21 cellular contexts compared by ENCODE assay signal in the genomic region with DNA sequence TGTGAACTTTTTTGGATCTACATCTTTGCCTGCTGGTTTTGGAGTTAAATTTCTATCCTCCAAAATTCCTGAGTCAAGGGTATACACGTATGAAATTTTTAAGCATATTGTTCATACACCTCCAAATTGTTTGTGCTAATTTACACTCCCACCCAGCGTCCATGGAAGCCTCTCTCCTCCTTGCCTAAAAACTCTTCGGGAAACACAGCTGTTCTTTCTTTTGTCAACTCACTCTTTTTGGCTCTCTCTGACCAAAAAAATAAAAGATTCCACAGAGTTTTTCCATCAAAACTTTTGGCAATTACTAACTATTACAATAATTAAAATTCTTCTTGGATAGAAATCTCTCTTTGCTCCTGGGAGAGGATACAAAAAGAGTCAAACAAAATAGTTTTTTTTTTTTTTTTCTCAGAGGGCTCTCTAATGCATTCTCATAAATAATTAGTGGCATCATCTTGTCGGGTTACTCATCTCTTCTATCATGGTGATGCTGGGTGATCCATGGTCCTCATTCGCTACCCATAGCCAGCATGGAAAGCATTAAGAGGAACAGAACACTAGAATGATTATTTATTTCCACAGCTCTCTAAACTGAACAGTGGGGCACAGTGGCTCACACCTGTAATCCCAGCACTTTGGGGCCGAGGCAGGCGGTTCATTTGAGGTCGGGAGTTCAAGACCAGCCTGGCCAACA.
"Had no signal": no experiment of that assay in that cellular context is flagged by ENCODE, and none has a peak within 500 bp of the region (broad histone marks: within the 10 kb centered on the region; RNA-seq: fewer than 3 reads in every experiment).

No MANE protein-coding gene starts in this region.

- H3K4me3 Mint-ChIP-seq: naive thymus-derived CD8-positive, alpha-beta T cell; nephron; neural progenitor cell; stimulated activated effector memory CD8-positive, alpha-beta T cell treated with anti-CD3 and anti-CD28 coated beads, Interleukin-12 subunit alpha, Interleukin-12 subunit beta, amount 100 ng/mL, for 72 hours; stimulated activated naive CD8-positive, alpha-beta T cell treated with anti-CD3 and anti-CD28 coated beads, Interleukin-15, amount 100 ng/mL, for 72 hours; type B pancreatic cell had no signal

- H3K36me3 Mint-ChIP-seq: naive thymus-derived CD8-positive, alpha-beta T cell; neural progenitor cell; stimulated activated effector memory CD8-positive, alpha-beta T cell treated with anti-CD3 and anti-CD28 coated beads, Interleukin-12 subunit alpha, Interleukin-12 subunit beta, amount 100 ng/mL, for 72 hours; type B pancreatic cell had no signal

- DNase-seq: heart left ventricle; islet precursor cell; lower lobe of right lung; mammary epithelial cell; mesenchymal stem cell; naive thymus-derived CD8-positive, alpha-beta T cell; occipital lobe; psoas muscle; sigmoid colon; small intestine; spleen; stimulated activated CD4-positive, alpha-beta T cell treated with anti-CD3 and anti-CD28 coated beads, Interleukin-4, amount 100 ng/mL, for 24 hours; stimulated activated naive CD4-positive, alpha-beta T cell; stimulated activated naive CD8-positive, alpha-beta T cell treated with anti-CD3 and anti-CD28 coated beads, Interleukin-15, amount 100 ng/mL, for 72 hours; substantia nigra; uterus had no signal

- H3K9me3 Mint-ChIP-seq: nephron; neural progenitor cell; stimulated activated effector memory CD8-positive, alpha-beta T cell treated with anti-CD3 and anti-CD28 coated beads, Interleukin-12 subunit alpha, Interleukin-12 subunit beta, amount 100 ng/mL, for 72 hours; type B pancreatic cell had no signal

- H3K4me1 Mint-ChIP-seq: naive thymus-derived CD8-positive, alpha-beta T cell; neural progenitor cell; stimulated activated naive CD8-positive, alpha-beta T cell treated with anti-CD3 and anti-CD28 coated beads, Interleukin-15, amount 100 ng/mL, for 72 hours had no signal

- H3K27ac Mint-ChIP-seq: naive thymus-derived CD8-positive, alpha-beta T cell; nephron; neural progenitor cell; stimulated activated effector memory CD8-positive, alpha-beta T cell treated with anti-CD3 and anti-CD28 coated beads, Interleukin-12 subunit alpha, Interleukin-12 subunit beta, amount 100 ng/mL, for 72 hours; stimulated activated naive CD8-positive, alpha-beta T cell treated with anti-CD3 and anti-CD28 coated beads, Interleukin-15, amount 100 ng/mL, for 72 hours; type B pancreatic cell had no signal

- ATAC-seq: left lobe of liver; lower lobe of right lung; naive thymus-derived CD8-positive, alpha-beta T cell; psoas muscle; stimulated activated effector memory CD8-positive, alpha-beta T cell treated with anti-CD3 and anti-CD28 coated beads, Interleukin-12 subunit alpha, Interleukin-12 subunit beta, amount 100 ng/mL, for 72 hours; stimulated activated naive CD8-positive, alpha-beta T cell treated with anti-CD3 and anti-CD28 coated beads, Interleukin-15, amount 100 ng/mL, for 72 hours had no signal

- H3K27me3 Mint-ChIP-seq: stimulated activated naive CD8-positive, alpha-beta T cell treated with anti-CD3 and anti-CD28 coated beads, Interleukin-15, amount 100 ng/mL, for 72 hours had no signal
